2 cellular contexts compared by ENCODE assay signal in the genomic region with DNA sequence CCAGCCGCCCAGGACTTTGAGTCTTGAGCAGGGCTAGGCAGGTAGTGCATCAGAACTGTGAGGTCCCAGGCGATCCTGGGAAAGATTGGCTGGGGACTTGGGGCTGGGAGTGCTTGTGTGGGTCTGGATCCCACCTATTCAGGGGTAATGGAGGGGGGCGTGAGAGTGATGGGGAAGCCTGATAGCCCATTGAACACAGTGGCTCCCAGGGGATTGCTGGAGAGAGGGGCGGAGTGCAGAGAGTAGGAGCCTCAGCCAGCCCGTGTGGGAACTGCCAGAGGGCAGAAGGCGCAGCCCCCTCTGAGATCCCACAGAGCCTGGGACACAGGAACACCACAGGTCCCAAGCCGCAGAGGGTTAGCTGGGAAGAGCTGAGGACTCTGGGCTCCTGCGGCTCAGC.
TF ChIP-seq lines count a peak whose summit lies in the region.

No MANE protein-coding gene starts in this region.

TF ChIP-seq in WTC11, 78 proteins besides CTCF, POLR2A, EP300 and RAD21 (continued from another document):
- TF ChIP-seq MLX (CRISPR knock-in tag; IDR thresholded peaks at IDR 0.05) (no peak), GABPB1 (CRISPR knock-in tag; IDR thresholded peaks at IDR 0.05) (no peak), ATF1 (CRISPR knock-in tag; IDR thresholded peaks at IDR 0.05) (no peak), ZNF121 (CRISPR knock-in tag; IDR thresholded peaks at IDR 0.05) (no peak), ZNF416 (CRISPR knock-in tag; IDR thresholded peaks at IDR 0.05) (no peak), ELF4 (CRISPR knock-in tag; IDR thresholded peaks at IDR 0.05; ENCODE audit: low read depth) (no peak), NR1H2 (CRISPR knock-in tag; IDR thresholded peaks at IDR 0.05) (no peak)
- TF ChIP-seq, protein P1, sequence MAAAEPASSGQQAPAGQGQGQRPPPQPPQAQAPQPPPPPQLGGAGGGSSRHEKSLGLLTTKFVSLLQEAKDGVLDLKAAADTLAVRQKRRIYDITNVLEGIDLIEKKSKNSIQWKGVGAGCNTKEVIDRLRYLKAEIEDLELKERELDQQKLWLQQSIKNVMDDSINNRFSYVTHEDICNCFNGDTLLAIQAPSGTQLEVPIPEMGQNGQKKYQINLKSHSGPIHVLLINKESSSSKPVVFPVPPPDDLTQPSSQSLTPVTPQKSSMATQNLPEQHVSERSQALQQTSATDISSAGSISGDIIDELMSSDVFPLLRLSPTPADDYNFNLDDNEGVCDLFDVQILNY (CRISPR knock-in tag; IDR thresholded peaks at IDR 0.05): no peak
- TF ChIP-seq, protein P2, sequence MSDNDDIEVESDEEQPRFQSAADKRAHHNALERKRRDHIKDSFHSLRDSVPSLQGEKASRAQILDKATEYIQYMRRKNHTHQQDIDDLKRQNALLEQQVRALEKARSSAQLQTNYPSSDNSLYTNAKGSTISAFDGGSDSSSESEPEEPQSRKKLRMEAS (CRISPR knock-in tag; IDR thresholded peaks at IDR 0.05): no peak

TF ChIP-seq in SK-N-SH treated with all-trans-retinoic acid at 6 μM for 48 hours, 23 proteins besides CTCF, POLR2A, EP300 and RAD21 (continued from another document):
- TF ChIP-seq, protein P3, sequence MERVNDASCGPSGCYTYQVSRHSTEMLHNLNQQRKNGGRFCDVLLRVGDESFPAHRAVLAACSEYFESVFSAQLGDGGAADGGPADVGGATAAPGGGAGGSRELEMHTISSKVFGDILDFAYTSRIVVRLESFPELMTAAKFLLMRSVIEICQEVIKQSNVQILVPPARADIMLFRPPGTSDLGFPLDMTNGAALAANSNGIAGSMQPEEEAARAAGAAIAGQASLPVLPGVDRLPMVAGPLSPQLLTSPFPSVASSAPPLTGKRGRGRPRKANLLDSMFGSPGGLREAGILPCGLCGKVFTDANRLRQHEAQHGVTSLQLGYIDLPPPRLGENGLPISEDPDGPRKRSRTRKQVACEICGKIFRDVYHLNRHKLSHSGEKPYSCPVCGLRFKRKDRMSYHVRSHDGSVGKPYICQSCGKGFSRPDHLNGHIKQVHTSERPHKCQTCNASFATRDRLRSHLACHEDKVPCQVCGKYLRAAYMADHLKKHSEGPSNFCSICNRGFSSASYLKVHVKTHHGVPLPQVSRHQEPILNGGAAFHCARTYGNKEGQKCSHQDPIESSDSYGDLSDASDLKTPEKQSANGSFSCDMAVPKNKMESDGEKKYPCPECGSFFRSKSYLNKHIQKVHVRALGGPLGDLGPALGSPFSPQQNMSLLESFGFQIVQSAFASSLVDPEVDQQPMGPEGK (CRISPR knock-in tag; IDR thresholded peaks at IDR 0.05; ENCODE audit: borderline replicate concordance): no peak
